Comparison of ENCODE assay signal across 1 cellular context in genomic region chr17:74125160-74125559, GRCh38.
TF ChIP-seq lines count a peak whose summit lies in the region.

No MANE protein-coding gene starts in this region.

TF ChIP-seq in WTC11, 78 proteins besides CTCF, POLR2A, EP300 and RAD21 (continued from another document):
- TF ChIP-seq PRDM15 (CRISPR knock-in tag; IDR thresholded peaks at IDR 0.05) (no peak), SMAD4 (CRISPR knock-in tag; IDR thresholded peaks at IDR 0.05) (no peak), ZNF263 (CRISPR knock-in tag; IDR thresholded peaks at IDR 0.05; ENCODE audit: low read depth) (no peak), NFYB (CRISPR knock-in tag; conservative IDR thresholded peaks at IDR 0.05; ENCODE audit: low read depth) (no peak), HMGA2 (CRISPR knock-in tag; IDR thresholded peaks at IDR 0.05) (no peak), ZSCAN18 (CRISPR knock-in tag; IDR thresholded peaks at IDR 0.05) (no peak), RELA (CRISPR knock-in tag; IDR thresholded peaks at IDR 0.05; ENCODE audit: borderline replicate concordance) (no peak), TEAD4 (CRISPR knock-in tag; IDR thresholded peaks at IDR 0.05) (no peak), MAX (CRISPR knock-in tag; IDR thresholded peaks at IDR 0.05) (no peak)
- TF ChIP-seq, protein P1, sequence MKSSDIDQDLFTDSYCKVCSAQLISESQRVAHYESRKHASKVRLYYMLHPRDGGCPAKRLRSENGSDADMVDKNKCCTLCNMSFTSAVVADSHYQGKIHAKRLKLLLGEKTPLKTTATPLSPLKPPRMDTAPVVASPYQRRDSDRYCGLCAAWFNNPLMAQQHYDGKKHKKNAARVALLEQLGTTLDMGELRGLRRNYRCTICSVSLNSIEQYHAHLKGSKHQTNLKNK (CRISPR knock-in tag; IDR thresholded peaks at IDR 0.05) = no peak
- TF ChIP-seq, protein P2, sequence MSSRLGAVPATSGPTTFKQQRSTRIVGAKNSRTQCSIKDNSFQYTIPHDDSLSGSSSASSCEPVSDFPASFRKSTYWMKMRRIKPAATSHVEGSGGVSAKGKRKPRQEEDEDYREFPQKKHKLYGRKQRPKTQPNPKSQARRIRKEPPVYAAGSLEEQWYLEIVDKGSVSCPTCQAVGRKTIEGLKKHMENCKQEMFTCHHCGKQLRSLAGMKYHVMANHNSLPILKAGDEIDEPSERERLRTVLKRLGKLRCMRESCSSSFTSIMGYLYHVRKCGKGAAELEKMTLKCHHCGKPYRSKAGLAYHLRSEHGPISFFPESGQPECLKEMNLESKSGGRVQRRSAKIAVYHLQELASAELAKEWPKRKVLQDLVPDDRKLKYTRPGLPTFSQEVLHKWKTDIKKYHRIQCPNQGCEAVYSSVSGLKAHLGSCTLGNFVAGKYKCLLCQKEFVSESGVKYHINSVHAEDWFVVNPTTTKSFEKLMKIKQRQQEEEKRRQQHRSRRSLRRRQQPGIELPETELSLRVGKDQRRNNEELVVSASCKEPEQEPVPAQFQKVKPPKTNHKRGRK (CRISPR knock-in tag; IDR thresholded peaks at IDR 0.05; ENCODE audit: borderline replicate concordance) = no peak
